In the genomic region with DNA sequence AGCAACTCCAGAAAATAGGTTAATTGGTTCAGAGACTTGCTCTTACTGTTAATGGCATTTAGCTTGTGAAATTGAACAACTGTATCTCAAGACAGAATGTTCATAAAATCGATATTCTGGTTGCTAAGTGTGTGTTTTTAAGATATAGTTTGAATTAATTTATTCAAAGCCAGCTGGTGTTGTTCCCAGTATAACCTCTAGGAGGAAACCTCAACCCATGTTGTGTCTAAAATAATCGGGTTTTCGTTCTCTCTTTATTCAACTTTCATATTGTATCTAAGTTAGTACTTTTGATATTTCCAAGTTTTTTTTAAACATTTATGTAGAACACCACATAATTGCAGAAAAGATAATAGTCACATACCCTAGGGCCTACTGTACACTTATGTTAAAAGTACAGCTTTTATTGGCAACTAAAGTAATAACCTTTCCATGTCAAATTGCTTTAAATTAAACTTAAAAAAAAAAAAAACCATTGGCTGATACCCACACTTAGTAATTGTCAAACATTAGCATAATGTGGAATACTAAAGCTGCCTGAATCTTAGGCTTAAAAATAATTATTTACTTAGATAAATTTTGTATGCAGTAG, we compare ENCODE assay signal across 8 cellular contexts.
DNase-seq lines count a peak whose midpoint lies in the region; ATAC-seq and TF ChIP-seq lines count a peak whose summit lies in the region.

No MANE protein-coding gene starts in this region.

- POLR2A ChIA-PET in AG04449 (lab: Yijun Ruan, JAX) = interaction anchor here (0.5 kb wide), 1 partner anchor 194 kb away, joined by 3 read pairs; no protein-coding TSS in a partner anchor
- POLR2A ChIA-PET in OCI-LY7 (lab: Charles Lee) = interaction anchor here (0.7 kb wide), 2 partner anchors 31 to 1386 kb away, joined by 3 to 4 read pairs; no protein-coding TSS in a partner anchor

- DNase-seq in AG04449 (ENCODE audit: low read depth, low spot score) (no peak), OCI-LY7 (ENCODE audit: low spot score) (peak; percentile 10), fibroblast of pulmonary artery (ENCODE audit: low read depth) (peak; percentile 40), tibial nerve (ENCODE audit: low spot score in 2 of 2) (peak in 1 of 2 donors; percentile 48), NCI-H1694 (lab: John Stamatoyannopoulos, UW) (no peak)
- DNase-seq in stimulated activated naive CD8-positive, alpha-beta T cell treated with anti-CD3 and anti-CD28 coated beads, Interleukin-15, Interleukin-2, amounts not matched to agents 100 U/mL and 50 U/mL, for 24 hours = no peak

- H3K4me1 ChIP-seq in OCI-LY7 (ENCODE audit: insufficient read depth, low read length, poor library complexity, severe bottlenecking) = no peaks in the 10 kb centered on the region
- no peaks in the 10 kb centered on the region for H3K4me1 ChIP-seq in tibial nerve

- H4K20me1 ChIP-seq in OCI-LY7 (ENCODE audit: insufficient read depth, low read length) = no peaks in the 10 kb centered on the region

- H3K27me3 ChIP-seq in tibial nerve = no peaks in the 10 kb centered on the region

- no peak for TF ChIP-seq EP300 in tibial nerve (IDR thresholded peaks at IDR 0.05)

- TF ChIP-seq CTCF in AG04449 (IDR thresholded peaks at IDR 0.05; ENCODE audit: insufficient read depth, low read length, missing control alignments) (peak; percentile 26), OCI-LY7 (conservative IDR thresholded peaks at IDR 0.05; ENCODE audit: low read length) (peak; percentile 79), fibroblast of pulmonary artery (IDR thresholded peaks at IDR 0.05; ENCODE audit: low read length, missing control alignments) (peak; percentile 66), tibial nerve (IDR thresholded peaks at IDR 0.05) (peak; percentile 58 to 75 (median 61))

- no peaks in the 10 kb centered on the region for H3K9me2 ChIP-seq in OCI-LY7 (ENCODE audit: insufficient read depth, low read length)

- intact Hi-C loops in OCI-LY7 (cut with micrococcal nuclease; ENCODE audit: unreplicated experiment) = no loop called here

- H3K4me3 ChIP-seq in AG04449 (ENCODE audit: low read depth, low read length) (no peak overlapping the region), OCI-LY7 (ENCODE audit: low read depth, low read length, poor library complexity, severe bottlenecking) (no peak overlapping the region), fibroblast of pulmonary artery (replicated peaks; ENCODE audit: low read depth, low read length) (no peak overlapping the region), tibial nerve (no peak overlapping the region)

- ATAC-seq in GM19035 (IDR thresholded peaks at IDR 0.05; ENCODE audit: unreplicated experiment) = peak; percentile 65
- no peak for ATAC-seq in stimulated activated naive CD8-positive, alpha-beta T cell treated with anti-CD3 and anti-CD28 coated beads, Interleukin-15, Interleukin-2, amounts not matched to agents 100 U/mL and 50 U/mL, for 24 hours
- no peak for ATAC-seq in HG03095 (IDR thresholded peaks at IDR 0.05; ENCODE audit: unreplicated experiment)

- no peaks in the 10 kb centered on the region for H3K79me2 ChIP-seq in OCI-LY7 (ENCODE audit: insufficient read depth, low read depth, low read length)

- H3K36me3 ChIP-seq in OCI-LY7 (ENCODE audit: insufficient read depth, low read length) = no peaks in the 10 kb centered on the region
- H3K36me3 ChIP-seq in tibial nerve = no peaks in the 10 kb centered on the region

- WGBS in tibial nerve, 2 donors = 12 to 14% methylated on average over 3 of the region's 3 CpGs

- no peak overlapping the region for H2AFZ ChIP-seq in OCI-LY7 (ENCODE audit: low read length)

- BruUV-seq in OCI-LY7 (replicated peaks; lab: Mats Ljungman, UMichigan) = no TSS peak

- TF ChIP-seq POLR2A in tibial nerve (IDR thresholded peaks at IDR 0.05) = no peak

- CTCF ChIA-PET in AG04449 (lab: Yijun Ruan, JAX) (interaction anchor here (0.6 to 2.6 kb wide), 11 partner anchors 10 to 1911 kb away, joined by 3 to 12 read pairs (median 4); no protein-coding TSS in a partner anchor), OCI-LY7 (lab: Charles Lee; ENCODE audit: unreplicated experiment) (no interaction called here)

- H3K9me3 ChIP-seq in OCI-LY7 (ENCODE audit: low read length) (no peaks in the 10 kb centered on the region), tibial nerve (no peaks in the 10 kb centered on the region)

- H3K27ac ChIP-seq in OCI-LY7 (ENCODE audit: low read depth, low read length, poor library complexity, severe bottlenecking) (no peak overlapping the region), tibial nerve (no peak overlapping the region)

- no peak overlapping the region for H3K4me2 ChIP-seq in OCI-LY7 (ENCODE audit: low read length)

Comparison
In these comparisons a context has a peak if more than half of its experiments do, and no peak if none do; other contexts are left out.
1. DNase-seq: peak in OCI-LY7 (single experiment) and fibroblast of pulmonary artery (single experiment); none in AG04449 (single experiment), stimulated activated naive CD8-positive, alpha-beta T cell treated with anti-CD3 and anti-CD28 coated beads, Interleukin-15, Interleukin-2, amounts not matched to agents 100 U/mL and 50 U/mL, for 24 hours (single experiment) and NCI-H1694 (single experiment).
2. CTCF ChIP-seq: peak in every context shown above with its lines; median percentile 79 in OCI-LY7; 66 in fibroblast of pulmonary artery; 61 in tibial nerve; 26 in AG04449.